Comparison of ENCODE assay signal across 4 cellular contexts in the genomic region with DNA sequence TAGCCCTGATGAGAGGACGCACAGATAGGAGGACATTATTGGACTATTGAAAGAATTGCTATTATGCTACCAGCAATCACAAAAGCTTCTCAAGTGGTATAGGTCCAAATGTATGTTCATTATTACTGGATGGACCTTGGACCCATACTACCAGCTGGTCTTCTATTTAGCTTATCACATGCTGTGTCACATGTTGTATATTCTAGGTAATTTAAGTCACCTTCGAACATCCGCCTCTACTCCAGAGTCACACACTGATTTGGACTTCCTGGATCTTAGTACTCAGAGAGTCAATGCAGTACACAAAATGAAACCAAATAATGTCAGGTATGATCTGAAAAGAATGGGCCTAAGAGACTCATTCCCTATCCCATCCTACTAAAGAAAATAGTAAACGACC.
"Had no signal": no experiment of that assay in that cellular context is flagged by ENCODE, and none has a peak within 500 bp of the region (broad histone marks: within the 10 kb centered on the region; RNA-seq: fewer than 3 reads in every experiment).

No MANE protein-coding gene starts in this region.

- H3K4me3 ChIP-seq: GM23338 had no signal

- DNase-seq: HCEC 1CT, KBM-7 had no signal

- ATAC-seq: GM23338, HepG2 had no signal
